Comparison of ENCODE assay signal across 1 cellular context in the genomic region with DNA sequence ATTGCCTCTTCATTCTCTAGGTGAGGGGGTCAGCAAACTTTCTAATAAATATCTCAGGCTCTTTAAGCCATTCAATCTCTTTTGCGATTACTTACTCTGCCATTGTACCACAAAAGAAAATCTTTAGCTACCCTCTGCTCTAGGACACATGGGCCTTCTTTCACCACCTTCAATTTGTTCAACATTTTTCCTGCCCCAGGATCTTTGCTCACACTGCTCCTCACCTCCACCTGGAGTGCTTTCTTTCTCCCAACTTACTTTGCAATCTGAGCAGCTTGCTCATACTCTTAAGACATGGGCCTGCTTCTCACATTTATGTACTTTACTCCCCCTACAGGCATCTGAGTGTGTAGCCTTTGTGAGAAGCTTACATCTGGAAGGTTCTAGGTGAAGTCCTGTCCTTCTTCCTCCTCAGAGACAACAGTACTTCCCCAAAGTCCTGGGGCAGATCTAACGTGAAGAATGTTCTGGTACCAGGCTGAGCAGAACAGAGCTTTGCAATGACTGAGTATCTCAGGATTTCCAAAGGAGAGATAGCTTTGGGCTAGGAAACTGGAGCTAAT.
TF ChIP-seq lines count a peak whose summit lies in the region.

No MANE protein-coding gene starts in this region.

TF ChIP-seq in HepG2, 621 proteins besides CTCF, POLR2A, EP300 and RAD21 (continued from another document):
- TF ChIP-seq KMT2B (CRISPR knock-in tag; IDR thresholded peaks at IDR 0.05) (no peak), ASH2L (IDR thresholded peaks at IDR 0.05; ENCODE audit: insufficient read length, low read depth, low read length) (no peak), ZNF235 (CRISPR knock-in tag; IDR thresholded peaks at IDR 0.05; ENCODE audit: borderline replicate concordance) (no peak)
